ENCODE assay signal across 1 cellular context in genomic region chr3:23836536-23837230, GRCh38.
TF ChIP-seq lines count a peak whose summit lies in the region.

No MANE protein-coding gene starts in this region.

TF ChIP-seq in HepG2, 621 proteins besides CTCF, POLR2A, EP300 and RAD21 (continued from another document):
- TF ChIP-seq CSRNP1 (CRISPR knock-in tag; IDR thresholded peaks at IDR 0.05) (no peak), ZMYM4 (CRISPR knock-in tag; IDR thresholded peaks at IDR 0.05) (no peak), CBX2 (IDR thresholded peaks at IDR 0.05; ENCODE audit: low read depth, low read length) (no peak), CBX2 (CRISPR knock-in tag; IDR thresholded peaks at IDR 0.05; ENCODE audit: low read depth) (no peak), ZNF878 (CRISPR knock-in tag; IDR thresholded peaks at IDR 0.05) (no peak), RBFOX2 (IDR thresholded peaks at IDR 0.05; ENCODE audit: low read depth, low read length) (no peak), PRDM15 (CRISPR knock-in tag; IDR thresholded peaks at IDR 0.05) (no peak), CREBL2 (CRISPR knock-in tag; IDR thresholded peaks at IDR 0.05; ENCODE audit: borderline replicate concordance) (no peak), ZNF20 (CRISPR knock-in tag; IDR thresholded peaks at IDR 0.05) (no peak), SRSF9 (IDR thresholded peaks at IDR 0.05; ENCODE audit: borderline replicate concordance, insufficient read depth, low read depth, low read length, poor library complexity, severe bottlenecking) (no peak)
